ENCODE assay signal across 2 cellular contexts in the genomic region with DNA sequence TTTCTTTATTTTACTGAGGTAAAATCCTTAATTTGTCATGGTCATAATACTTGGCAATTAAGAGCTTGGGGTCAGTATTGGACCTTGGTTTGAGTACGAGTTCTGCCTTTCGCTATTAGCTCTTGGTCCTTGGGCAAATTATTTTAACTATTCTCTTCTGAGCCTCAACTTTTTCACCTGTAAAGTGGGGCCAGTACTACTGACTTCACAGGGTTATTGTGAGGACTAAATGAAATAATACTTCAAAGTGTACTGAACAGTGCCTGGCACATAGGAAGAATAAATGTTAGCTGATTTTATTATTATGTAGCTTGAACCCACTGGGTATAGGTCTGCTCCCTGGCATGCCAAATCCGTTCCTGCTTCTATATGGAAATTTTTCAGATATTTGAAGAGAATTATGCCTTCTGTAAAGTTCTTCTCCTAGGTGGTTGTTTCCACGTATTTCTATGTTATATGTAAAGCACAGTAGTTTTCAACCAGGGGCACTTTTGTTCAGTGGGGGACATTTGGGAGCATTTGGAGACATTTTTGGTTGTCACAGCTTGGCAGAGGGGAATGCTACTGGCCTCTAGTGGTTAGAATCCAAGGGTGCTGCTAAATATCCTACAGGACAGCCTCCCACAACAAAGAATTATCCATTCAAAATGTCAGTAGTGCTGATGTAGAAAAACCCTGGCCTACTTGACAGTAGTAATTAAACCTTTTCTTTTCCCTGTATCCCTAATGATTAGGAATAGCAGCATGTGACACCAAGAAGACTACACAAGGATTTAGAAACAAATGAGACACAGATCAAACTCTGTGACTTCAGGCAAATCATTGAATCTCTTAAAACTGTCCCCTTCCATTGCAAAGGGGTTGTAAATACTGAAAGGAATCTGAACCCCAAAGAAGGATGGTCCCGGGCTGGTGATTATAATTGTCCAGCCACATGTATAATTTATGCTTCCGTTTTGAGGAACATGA.
A peak's percentile ranks its signal among the peaks of the same experiment; 100 is the strongest.
TF ChIP-seq lines count a peak whose summit lies in the region.

No MANE protein-coding gene starts in this region.

TF ChIP-seq in GM12878, 131 proteins besides CTCF, POLR2A, EP300 and RAD21 (continues in another document):
- TF ChIP-seq RUNX3 (IDR thresholded peaks at IDR 0.05; ENCODE audit: low read length) (no peak), KAT2A (conservative IDR thresholded peaks at IDR 0.05; ENCODE audit: control insufficient read depth, low read depth, low read length) (no peak), STAT3 (IDR thresholded peaks at IDR 0.05; ENCODE audit: low read depth, low read length) (no peak), DPF2 (IDR thresholded peaks at IDR 0.05) (no peak), RFX5 (IDR thresholded peaks at IDR 0.05; ENCODE audit: low read depth, low read length) (no peak), POLR2AphosphoS2 (IDR thresholded peaks at IDR 0.05; ENCODE audit: low read depth, low read length) (no peak), TCF3 (IDR thresholded peaks at IDR 0.05; ENCODE audit: borderline replicate concordance, insufficient read depth, low read depth, low read length) (no peak), ATF7 (IDR thresholded peaks at IDR 0.05; ENCODE audit: low read depth) (no peak), NFIC (IDR thresholded peaks at IDR 0.05; ENCODE audit: low read depth, low read length) (no peak), SPI1 (IDR thresholded peaks at IDR 0.05; ENCODE audit: borderline replicate concordance, insufficient read depth, low read depth, low read length) (no peak), ZNF24 (IDR thresholded peaks at IDR 0.05) (no peak), IKZF1 (conservative IDR thresholded peaks at IDR 0.05) (peak; percentile 26; the same call in 1 of the 2 replicates), SMARCA5 (IDR thresholded peaks at IDR 0.05) (0 out of 2 replicates have a peak, but pooled peaks have one; percentile 17)
- TF ChIP-seq, protein P1, sequence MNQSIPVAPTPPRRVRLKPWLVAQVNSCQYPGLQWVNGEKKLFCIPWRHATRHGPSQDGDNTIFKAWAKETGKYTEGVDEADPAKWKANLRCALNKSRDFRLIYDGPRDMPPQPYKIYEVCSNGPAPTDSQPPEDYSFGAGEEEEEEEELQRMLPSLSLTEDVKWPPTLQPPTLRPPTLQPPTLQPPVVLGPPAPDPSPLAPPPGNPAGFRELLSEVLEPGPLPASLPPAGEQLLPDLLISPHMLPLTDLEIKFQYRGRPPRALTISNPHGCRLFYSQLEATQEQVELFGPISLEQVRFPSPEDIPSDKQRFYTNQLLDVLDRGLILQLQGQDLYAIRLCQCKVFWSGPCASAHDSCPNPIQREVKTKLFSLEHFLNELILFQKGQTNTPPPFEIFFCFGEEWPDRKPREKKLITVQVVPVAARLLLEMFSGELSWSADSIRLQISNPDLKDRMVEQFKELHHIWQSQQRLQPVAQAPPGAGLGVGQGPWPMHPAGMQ (IDR thresholded peaks at IDR 0.05; ENCODE audit: borderline replicate concordance): no peak
- TF ChIP-seq, protein P2, sequence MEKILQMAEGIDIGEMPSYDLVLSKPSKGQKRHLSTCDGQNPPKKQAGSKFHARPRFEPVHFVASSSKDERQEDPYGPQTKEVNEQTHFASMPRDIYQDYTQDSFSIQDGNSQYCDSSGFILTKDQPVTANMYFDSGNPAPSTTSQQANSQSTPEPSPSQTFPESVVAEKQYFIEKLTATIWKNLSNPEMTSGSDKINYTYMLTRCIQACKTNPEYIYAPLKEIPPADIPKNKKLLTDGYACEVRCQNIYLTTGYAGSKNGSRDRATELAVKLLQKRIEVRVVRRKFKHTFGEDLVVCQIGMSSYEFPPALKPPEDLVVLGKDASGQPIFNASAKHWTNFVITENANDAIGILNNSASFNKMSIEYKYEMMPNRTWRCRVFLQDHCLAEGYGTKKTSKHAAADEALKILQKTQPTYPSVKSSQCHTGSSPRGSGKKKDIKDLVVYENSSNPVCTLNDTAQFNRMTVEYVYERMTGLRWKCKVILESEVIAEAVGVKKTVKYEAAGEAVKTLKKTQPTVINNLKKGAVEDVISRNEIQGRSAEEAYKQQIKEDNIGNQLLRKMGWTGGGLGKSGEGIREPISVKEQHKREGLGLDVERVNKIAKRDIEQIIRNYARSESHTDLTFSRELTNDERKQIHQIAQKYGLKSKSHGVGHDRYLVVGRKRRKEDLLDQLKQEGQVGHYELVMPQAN (conservative IDR thresholded peaks at IDR 0.05): no peak
- TF ChIP-seq, protein P3, sequence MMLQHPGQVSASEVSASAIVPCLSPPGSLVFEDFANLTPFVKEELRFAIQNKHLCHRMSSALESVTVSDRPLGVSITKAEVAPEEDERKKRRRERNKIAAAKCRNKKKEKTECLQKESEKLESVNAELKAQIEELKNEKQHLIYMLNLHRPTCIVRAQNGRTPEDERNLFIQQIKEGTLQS (IDR thresholded peaks at IDR 0.05; ENCODE audit: borderline replicate concordance, extremely low read depth, low read depth, low read length): no peak
- TF ChIP-seq, protein P4, sequence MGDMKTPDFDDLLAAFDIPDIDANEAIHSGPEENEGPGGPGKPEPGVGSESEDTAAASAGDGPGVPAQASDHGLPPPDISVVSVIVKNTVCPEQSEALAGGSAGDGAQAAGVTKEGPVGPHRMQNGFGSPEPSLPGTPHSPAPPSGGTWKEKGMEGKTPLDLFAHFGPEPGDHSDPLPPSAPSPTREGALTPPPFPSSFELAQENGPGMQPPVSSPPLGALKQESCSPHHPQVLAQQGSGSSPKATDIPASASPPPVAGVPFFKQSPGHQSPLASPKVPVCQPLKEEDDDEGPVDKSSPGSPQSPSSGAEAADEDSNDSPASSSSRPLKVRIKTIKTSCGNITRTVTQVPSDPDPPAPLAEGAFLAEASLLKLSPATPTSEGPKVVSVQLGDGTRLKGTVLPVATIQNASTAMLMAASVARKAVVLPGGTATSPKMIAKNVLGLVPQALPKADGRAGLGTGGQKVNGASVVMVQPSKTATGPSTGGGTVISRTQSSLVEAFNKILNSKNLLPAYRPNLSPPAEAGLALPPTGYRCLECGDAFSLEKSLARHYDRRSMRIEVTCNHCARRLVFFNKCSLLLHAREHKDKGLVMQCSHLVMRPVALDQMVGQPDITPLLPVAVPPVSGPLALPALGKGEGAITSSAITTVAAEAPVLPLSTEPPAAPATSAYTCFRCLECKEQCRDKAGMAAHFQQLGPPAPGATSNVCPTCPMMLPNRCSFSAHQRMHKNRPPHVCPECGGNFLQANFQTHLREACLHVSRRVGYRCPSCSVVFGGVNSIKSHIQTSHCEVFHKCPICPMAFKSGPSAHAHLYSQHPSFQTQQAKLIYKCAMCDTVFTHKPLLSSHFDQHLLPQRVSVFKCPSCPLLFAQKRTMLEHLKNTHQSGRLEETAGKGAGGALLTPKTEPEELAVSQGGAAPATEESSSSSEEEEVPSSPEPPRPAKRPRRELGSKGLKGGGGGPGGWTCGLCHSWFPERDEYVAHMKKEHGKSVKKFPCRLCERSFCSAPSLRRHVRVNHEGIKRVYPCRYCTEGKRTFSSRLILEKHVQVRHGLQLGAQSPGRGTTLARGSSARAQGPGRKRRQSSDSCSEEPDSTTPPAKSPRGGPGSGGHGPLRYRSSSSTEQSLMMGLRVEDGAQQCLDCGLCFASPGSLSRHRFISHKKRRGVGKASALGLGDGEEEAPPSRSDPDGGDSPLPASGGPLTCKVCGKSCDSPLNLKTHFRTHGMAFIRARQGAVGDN (IDR thresholded peaks at IDR 0.05): no peak

TF ChIP-seq in liver, 16 proteins besides CTCF, POLR2A, EP300 and RAD21:
- TF ChIP-seq SP1 (IDR thresholded peaks at IDR 0.05): no peak
- peak; percentile 35 for TF ChIP-seq YY1 (IDR thresholded peaks at IDR 0.05)
- TF ChIP-seq, protein P5, sequence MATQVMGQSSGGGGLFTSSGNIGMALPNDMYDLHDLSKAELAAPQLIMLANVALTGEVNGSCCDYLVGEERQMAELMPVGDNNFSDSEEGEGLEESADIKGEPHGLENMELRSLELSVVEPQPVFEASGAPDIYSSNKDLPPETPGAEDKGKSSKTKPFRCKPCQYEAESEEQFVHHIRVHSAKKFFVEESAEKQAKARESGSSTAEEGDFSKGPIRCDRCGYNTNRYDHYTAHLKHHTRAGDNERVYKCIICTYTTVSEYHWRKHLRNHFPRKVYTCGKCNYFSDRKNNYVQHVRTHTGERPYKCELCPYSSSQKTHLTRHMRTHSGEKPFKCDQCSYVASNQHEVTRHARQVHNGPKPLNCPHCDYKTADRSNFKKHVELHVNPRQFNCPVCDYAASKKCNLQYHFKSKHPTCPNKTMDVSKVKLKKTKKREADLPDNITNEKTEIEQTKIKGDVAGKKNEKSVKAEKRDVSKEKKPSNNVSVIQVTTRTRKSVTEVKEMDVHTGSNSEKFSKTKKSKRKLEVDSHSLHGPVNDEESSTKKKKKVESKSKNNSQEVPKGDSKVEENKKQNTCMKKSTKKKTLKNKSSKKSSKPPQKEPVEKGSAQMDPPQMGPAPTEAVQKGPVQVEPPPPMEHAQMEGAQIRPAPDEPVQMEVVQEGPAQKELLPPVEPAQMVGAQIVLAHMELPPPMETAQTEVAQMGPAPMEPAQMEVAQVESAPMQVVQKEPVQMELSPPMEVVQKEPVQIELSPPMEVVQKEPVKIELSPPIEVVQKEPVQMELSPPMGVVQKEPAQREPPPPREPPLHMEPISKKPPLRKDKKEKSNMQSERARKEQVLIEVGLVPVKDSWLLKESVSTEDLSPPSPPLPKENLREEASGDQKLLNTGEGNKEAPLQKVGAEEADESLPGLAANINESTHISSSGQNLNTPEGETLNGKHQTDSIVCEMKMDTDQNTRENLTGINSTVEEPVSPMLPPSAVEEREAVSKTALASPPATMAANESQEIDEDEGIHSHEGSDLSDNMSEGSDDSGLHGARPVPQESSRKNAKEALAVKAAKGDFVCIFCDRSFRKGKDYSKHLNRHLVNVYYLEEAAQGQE (IDR thresholded peaks at IDR 0.05): peak; percentile 17
- TF ChIP-seq, protein P6, sequence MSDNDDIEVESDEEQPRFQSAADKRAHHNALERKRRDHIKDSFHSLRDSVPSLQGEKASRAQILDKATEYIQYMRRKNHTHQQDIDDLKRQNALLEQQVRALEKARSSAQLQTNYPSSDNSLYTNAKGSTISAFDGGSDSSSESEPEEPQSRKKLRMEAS (IDR thresholded peaks at IDR 0.05): no peak
- no peak for TF ChIP-seq HNF4A (conservative IDR thresholded peaks at IDR 0.05)
- no peak for TF ChIP-seq TAF1 (conservative IDR thresholded peaks at IDR 0.05)
- TF ChIP-seq FOXA2 (IDR thresholded peaks at IDR 0.05): no peak
TF ChIP-seq in liver: peak in this region for 2.
